ENCODE assay signal across 7 cellular contexts in the genomic region with DNA sequence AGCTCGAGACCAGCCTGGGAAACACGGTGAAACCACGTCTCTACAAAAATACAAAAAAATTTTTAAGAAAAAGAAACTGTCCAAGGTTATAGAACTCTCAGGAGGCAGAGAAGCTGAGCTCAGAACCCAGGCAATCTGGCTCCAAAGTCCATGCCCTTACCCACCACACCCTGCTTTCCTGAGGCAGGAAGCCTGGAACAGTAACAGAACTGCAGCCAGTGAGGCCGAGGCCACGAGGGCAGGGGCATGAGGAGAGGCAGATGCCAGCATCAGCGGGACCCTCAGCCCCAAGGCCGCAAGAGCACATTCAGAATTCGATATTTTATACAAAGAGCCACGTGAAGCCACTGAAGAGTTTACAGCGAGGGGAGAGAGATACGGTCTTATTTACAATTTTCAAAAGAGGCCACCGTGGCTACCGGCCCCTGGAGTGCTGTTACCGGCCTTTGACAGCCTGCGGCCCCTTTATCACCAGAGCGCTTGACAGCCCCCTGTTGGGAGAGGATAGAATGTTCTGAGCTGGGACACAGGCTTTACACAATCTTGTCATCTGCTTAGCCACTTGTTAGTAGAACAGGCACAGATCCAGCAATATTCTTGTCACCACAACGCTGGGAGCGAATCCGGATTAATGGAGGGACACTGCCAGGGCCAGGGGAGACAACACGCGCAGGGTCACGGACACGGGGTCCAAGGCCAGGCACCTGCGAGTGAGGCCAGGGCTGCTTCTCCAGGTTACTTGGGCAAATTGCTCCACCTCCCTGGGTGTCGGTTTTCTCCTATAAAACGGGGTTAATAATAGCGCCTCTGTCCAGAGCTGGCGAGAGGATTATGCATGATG. TPM values are rescaled to one million over a fixed set of nuclear protein-coding genes. Genes with fewer than 3 reads are reported as not detected.
DNase-seq lines count a peak whose midpoint lies in the region; ATAC-seq and TF ChIP-seq lines count a peak whose summit lies in the region.

No MANE protein-coding gene starts in this region.

- peak; percentile 12 to 42 for DNase-seq in Kasumi-1 (lab: John Stamatoyannopoulos, UW)
- DNase-seq in astrocyte of the spinal cord (ENCODE audit: low read depth, low spot score), result no peak
- DNase-seq in left colon, result peak; percentile 83
- DNase-seq in NOMO-1 treated with DMSO at 0.1 percent for 48 hours (lab: John Stamatoyannopoulos, UW; ENCODE audit: unreplicated experiment), result no peak
- DNase-seq in stimulated activated naive CD4-positive, alpha-beta T cell (lab: John Stamatoyannopoulos, UW), result no peak

- ATAC-seq in left colon (peak; percentile 90), GM21390 (IDR thresholded peaks at IDR 0.05; ENCODE audit: unreplicated experiment) (no peak)

- intact Hi-C loops in left colon (cut with DNase I, micrococcal nuclease), result no loop called here

- peak overlapping the region; percentile 81 for H3K27ac ChIP-seq in temporal lobe (ENCODE audit: low read depth, low read length)

- in situ Hi-C loops in astrocyte of the spinal cord (cut with HindIII; ENCODE audit: low sequenced_read_pairs), result no loop called here

- peak; percentile 32 for TF ChIP-seq CTCF in astrocyte of the spinal cord (IDR thresholded peaks at IDR 0.05; ENCODE audit: low read depth, low read length)

- no peak overlapping the region for H3K4me3 ChIP-seq in astrocyte of the spinal cord (ENCODE audit: low read depth, low read length)

RNA-seq across cellular contexts. Expression of a gene that starts 5.6 kb away (rescaled TPM):
- total RNA-seq in left colon (10 to 100 TPM; 19.9 to 22.0 TPM), temporal lobe (4.2 TPM)

RNA-seq across cellular contexts. Expression of a gene that starts 26.5 kb away (rescaled TPM):
- total RNA-seq in left colon, result 10 to 100 TPM; 75.7 to 84.1 TPM
- 25.6 TPM for total RNA-seq in temporal lobe

Comparison
In these comparisons a context has a peak if more than half of its experiments do, and no peak if none do; other contexts are left out.
1. DNase-seq: peak in Kasumi-1 (2 of 2) and left colon (2 of 2); none in astrocyte of the spinal cord (single experiment), NOMO-1 treated with DMSO at 0.1 percent for 48 hours (single experiment) and stimulated activated naive CD4-positive, alpha-beta T cell (0 of 6).